Comparison of ENCODE assay signal across 8 cellular contexts in genomic region chr6:77466055-77467028, GRCh38. TPM values are rescaled to one million over a fixed set of nuclear protein-coding genes. Genes with fewer than 3 reads are reported as not detected.
DNase-seq lines count a peak whose midpoint lies in the region; ATAC-seq and TF ChIP-seq lines count a peak whose summit lies in the region.

No MANE protein-coding gene starts in this region.

- H3K4me1 ChIP-seq in duodenal mucosa (ENCODE audit: control insufficient read depth in 1 of 2, insufficient read depth in 2 of 2, low read length in 2 of 2) = peaks cover 8 to 14% of the 10 kb centered on the region in 2 donors
- H3K4me1 ChIP-seq in testis = peaks cover 4% of the 10 kb centered on the region

- 2% methylated on average over 36 of the region's 36 CpGs for WGBS in lower leg skin, 2 donors
- WGBS in testis, 2 donors = 0 to 1% methylated on average over 36 of the region's 36 CpGs

- no peak for TF ChIP-seq CTCF in lower leg skin (IDR thresholded peaks at IDR 0.05)
- peak; percentile 37 to 62 (median 53) for TF ChIP-seq CTCF in testis (IDR thresholded peaks at IDR 0.05)

- TF ChIP-seq POLR2A in lower leg skin (IDR thresholded peaks at IDR 0.05) (no peak), testis (IDR thresholded peaks at IDR 0.05) (no peak)

- H3K36me3 ChIP-seq in SK-N-MC (ENCODE audit: insufficient read depth, low read length) (no peaks in the 10 kb centered on the region), duodenal mucosa (ENCODE audit: control insufficient read depth in 1 of 2, insufficient read depth in 2 of 2, low read length in 2 of 2) (no peaks in the 10 kb centered on the region), testis (ENCODE audit: low read depth, missing control alignments) (no peaks in the 10 kb centered on the region)

- no peaks in the 10 kb centered on the region for H3K9me3 ChIP-seq in SK-N-MC (ENCODE audit: low read depth, low read length)
- no peaks in the 10 kb centered on the region for H3K9me3 ChIP-seq in duodenal mucosa (ENCODE audit: control insufficient read depth in 1 of 2, low read length in 2 of 2)
- H3K9me3 ChIP-seq in testis = no peaks in the 10 kb centered on the region

- H3K27ac ChIP-seq in SK-N-MC = no peak overlapping the region
- no peak overlapping the region for H3K27ac ChIP-seq in duodenal mucosa (ENCODE audit: low read depth, low read length)
- H3K27ac ChIP-seq in testis = no peak overlapping the region

- ATAC-seq in GM19043 (IDR thresholded peaks at IDR 0.05; ENCODE audit: low read depth, unreplicated experiment) (peak; percentile 86), HG03103 (IDR thresholded peaks at IDR 0.05; ENCODE audit: low read depth, unreplicated experiment) (peak; percentile 74)

- DNase-seq in COLO829 (ENCODE audit: low spot score) (peak; percentile 16), SK-N-MC (ENCODE audit: low read depth, low spot score) (no peak), lower leg skin (ENCODE audit: low spot score in 2 of 2) (no peak), testis (peak; percentile 85)
- DNase-seq in effector CD8-positive, alpha-beta T cell (lab: John Stamatoyannopoulos, UW) = no peak

- intact Hi-C loops in lower leg skin (cut with DNase I; ENCODE audit: low total_unique reads) = no loop called here
- intact Hi-C loops in testis (cut with DNase I; ENCODE audit: low total_unique reads) = no loop called here

- H3K9ac ChIP-seq in SK-N-MC (ENCODE audit: insufficient read length) (no peak overlapping the region), duodenal mucosa (ENCODE audit: low read depth in 1 of 2, low read length in 2 of 2) (peak overlapping the region in 1 of 2 donors; percentile 48)

- H3K27me3 ChIP-seq in duodenal mucosa (ENCODE audit: control insufficient read depth in 1 of 2, insufficient read depth in 2 of 2, low read length in 2 of 2) (peaks cover 44 to 53% of the 10 kb centered on the region in 2 donors), testis (no peaks in the 10 kb centered on the region)

- H3K4me3 ChIP-seq in SK-N-MC (peak overlapping the region; percentile 72), duodenal mucosa (ENCODE audit: low read depth in 1 of 2, low read length in 2 of 2) (peak overlapping the region; percentile 75), lower leg skin (ENCODE audit: low read depth, poor library complexity, severe bottlenecking) (peak overlapping the region; percentile 7), testis (peak overlapping the region; percentile 53 to 64)

RNA-seq across cellular contexts. Expression of gene HTR1B, which starts 3.1 kb away (rescaled TPM):
- under 1 TPM in 1 of 4 donors, not detected in 3; 0.39 TPM for total RNA-seq in lower leg skin
- 1 to 10 TPM; 2.5 to 4.7 TPM for total RNA-seq in testis
- 0.80 TPM for polyA plus RNA-seq in testis (ENCODE audit: insufficient read depth, low read depth, low replicate concordance)

Comparison
In these comparisons a context has a peak if more than half of its experiments do, and no peak if none do; other contexts are left out.
1. DNase-seq: peak in COLO829 (single experiment) and testis (single experiment); none in SK-N-MC (single experiment), lower leg skin (0 of 2) and effector CD8-positive, alpha-beta T cell (single experiment).
2. H3K4me3 ChIP-seq: peak in every context shown above with its lines; median percentile 75 in duodenal mucosa; 72 in SK-N-MC; 58 in testis; 7 in lower leg skin.
3. CTCF ChIP-seq: peak in testis (3 of 3); none in lower leg skin (0 of 3).